ENCODE assay signal across 11 cellular contexts in the genomic region with DNA sequence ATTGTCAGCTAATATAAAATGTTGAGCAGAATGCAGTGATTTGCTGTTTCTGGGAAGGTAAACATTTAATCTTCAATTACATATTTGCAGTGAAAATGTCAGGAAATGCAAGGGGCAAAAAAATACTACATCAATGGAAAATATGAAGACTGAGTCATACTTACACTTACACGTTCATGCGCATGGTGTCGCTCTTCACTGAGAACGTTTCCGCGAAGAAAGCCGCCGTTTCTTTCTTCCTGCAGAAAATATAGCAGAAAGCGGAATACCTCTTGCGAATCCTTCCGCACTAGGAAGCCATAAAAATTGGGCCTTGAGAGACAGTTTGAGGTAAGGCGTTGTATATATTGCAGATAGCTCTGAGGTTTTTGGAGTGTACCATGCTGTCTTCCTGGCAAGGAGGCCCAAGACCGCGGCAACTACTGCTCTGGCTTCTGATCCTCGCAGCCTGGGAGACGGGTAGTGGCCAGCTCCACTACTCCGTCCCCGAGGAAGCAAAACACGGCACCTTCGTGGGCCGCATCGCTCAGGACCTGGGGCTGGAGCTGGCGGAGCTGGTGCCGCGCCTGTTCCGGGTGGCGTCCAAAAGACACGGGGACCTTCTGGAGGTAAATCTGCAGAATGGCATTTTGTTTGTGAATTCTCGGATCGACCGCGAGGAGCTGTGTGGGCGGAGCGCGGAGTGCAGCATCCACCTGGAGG. TPM values are rescaled to one million over a fixed set of nuclear protein-coding genes. Genes with fewer than 3 reads are reported as not detected.
A peak's percentile ranks its signal among the peaks of the same experiment; 100 is the strongest.
DNase-seq lines count a peak whose midpoint lies in the region; ATAC-seq and TF ChIP-seq lines count a peak whose summit lies in the region.
"Had no signal": no experiment of that assay in that cellular context is flagged by ENCODE, and none has a peak within 500 bp of the region (broad histone marks: within the 10 kb centered on the region; RNA-seq: fewer than 3 reads in every experiment).

A gene with protein sequence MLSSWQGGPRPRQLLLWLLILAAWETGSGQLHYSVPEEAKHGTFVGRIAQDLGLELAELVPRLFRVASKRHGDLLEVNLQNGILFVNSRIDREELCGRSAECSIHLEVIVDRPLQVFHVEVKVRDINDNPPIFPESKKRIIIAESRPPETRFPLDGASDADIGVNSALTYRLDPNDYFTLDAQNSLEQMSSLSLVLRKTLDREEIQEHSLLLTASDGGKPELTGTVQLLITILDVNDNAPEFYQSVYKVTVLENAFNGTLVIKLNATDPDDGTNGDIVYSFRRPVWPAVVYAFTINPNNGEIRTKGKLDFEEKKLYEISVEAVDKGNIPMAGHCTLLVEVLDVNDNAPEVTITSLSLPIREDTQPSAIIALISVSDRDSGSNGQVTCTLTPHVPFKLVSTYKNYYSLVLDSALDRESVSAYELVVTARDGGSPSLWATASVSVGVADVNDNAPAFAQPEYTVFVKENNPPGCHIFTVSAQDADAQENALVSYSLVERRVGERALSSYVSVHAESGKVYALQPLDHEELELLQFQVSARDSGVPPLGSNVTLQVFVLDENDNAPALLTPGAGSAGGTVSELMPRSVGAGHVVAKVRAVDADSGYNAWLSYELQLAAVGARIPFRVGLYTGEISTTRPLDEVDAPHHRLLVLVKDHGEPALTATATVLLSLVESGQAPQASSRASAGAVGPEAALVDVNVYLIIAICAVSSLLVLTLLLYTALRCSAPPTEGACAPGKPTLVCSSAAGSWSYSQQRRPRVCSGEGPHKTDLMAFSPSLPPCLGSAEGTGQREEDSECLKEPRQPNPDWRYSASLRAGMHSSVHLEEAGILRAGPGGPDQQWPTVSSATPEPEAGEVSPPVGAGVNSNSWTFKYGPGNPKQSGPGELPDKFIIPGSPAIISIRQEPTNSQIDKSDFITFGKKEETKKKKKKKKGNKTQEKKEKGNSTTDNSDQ (plus strand): TSS at position 236 of the 702 bp plus-strand sequence. CDS start 145 bp downstream, at position 381.

- no peak within 1 kb of the TSS for H3K4me3 Mint-ChIP-seq in MCF 10A (ENCODE audit: unreplicated experiment)

- ATAC-seq in gastrocnemius medialis (no peak), HG02571 (IDR thresholded peaks at IDR 0.05; ENCODE audit: unreplicated experiment) (no peak)

- H3K36me3 ChIP-seq in breast epithelium, result no peaks in the 10 kb centered on the region
- H3K36me3 ChIP-seq in ectodermal cell (ENCODE audit: control insufficient read depth, insufficient read depth, low read length), result peaks cover 9% of the 10 kb centered on the region
- no peaks in the 10 kb centered on the region for H3K36me3 ChIP-seq in gastrocnemius medialis

- peaks cover 17% of the 10 kb centered on the region for H3K9me3 Mint-ChIP-seq in MCF 10A (ENCODE audit: unreplicated experiment)

- no peaks in the 10 kb centered on the region for H3K4me1 Mint-ChIP-seq in MCF 10A (ENCODE audit: insufficient read depth, unreplicated experiment)

- H3K27me3 ChIP-seq in breast epithelium (no peaks in the 10 kb centered on the region), ectodermal cell (ENCODE audit: control insufficient read depth, insufficient read depth, low read length, poor library complexity, severe bottlenecking) (no peaks in the 10 kb centered on the region), gastrocnemius medialis (peaks cover 12 to 17% (median 14%) of the 10 kb centered on the region in 3 donors)

- 67 to 72% methylated on average over 28 to 29 of the region's 35 CpGs for WGBS in ectodermal cell, 2 experiments

- POLR2A ChIA-PET in MCF 10A (lab: Yijun Ruan, JAX), result interaction anchor here (2.2 kb wide), 1 partner anchor 11 kb away, joined by 12 read pairs; no protein-coding TSS in a partner anchor

- peaks cover 31 to 56% of the 10 kb centered on the region in 2 donors for H3K9me3 ChIP-seq in breast epithelium
- H3K9me3 ChIP-seq in ectodermal cell (ENCODE audit: control insufficient read depth, low read length), result no peaks in the 10 kb centered on the region
- peaks cover 0 to 5% (median 0%) of the 10 kb centered on the region in 3 donors for H3K9me3 ChIP-seq in gastrocnemius medialis

- DNase-seq in breast epithelium (ENCODE audit: low spot score in 2 of 2) (no peak), MCF 10A (ENCODE audit: unreplicated experiment) (no peak), medulla oblongata (ENCODE audit: extremely low spot score) (peak; percentile 36), gastrocnemius medialis (no peak), RPMI8226 (no peak), activated gamma-delta T cell treated with Interleukin-2 at 50 U/mL for 16 hours (no peak)
- DNase-seq: activated CD4-positive, CD25-positive, alpha-beta regulatory T cell; activated naive CD4-positive, alpha-beta T cell treated with anti-CD3 and anti-CD28 coated beads, Interleukin-2, amount 50 U/mL, for 16 hours had no signal

- H3K4me1 ChIP-seq in breast epithelium (no peaks in the 10 kb centered on the region), ectodermal cell (ENCODE audit: control insufficient read depth, insufficient read depth, low read length) (no peaks in the 10 kb centered on the region), gastrocnemius medialis (no peaks in the 10 kb centered on the region)

- no peaks in the 10 kb centered on the region for H3K27me3 Mint-ChIP-seq in MCF 10A (ENCODE audit: insufficient read depth, unreplicated experiment)

- in situ Hi-C loops in gastrocnemius medialis (cut with MboI; ENCODE audit: low sequenced_read_pairs in 4 of 4), result no loop called here

- peaks cover 6% of the 10 kb centered on the region for H3K36me3 Mint-ChIP-seq in MCF 10A (ENCODE audit: insufficient read depth, unreplicated experiment)

- TF ChIP-seq POLR2A in breast epithelium (IDR thresholded peaks at IDR 0.05), result no peak
- TF ChIP-seq POLR2A in gastrocnemius medialis (IDR thresholded peaks at IDR 0.05), result no peak

- H3K27ac ChIP-seq in breast epithelium (no peak within 1 kb of the TSS), ectodermal cell (ENCODE audit: insufficient read depth, low read depth, low read length, poor library complexity, severe bottlenecking) (no peak within 1 kb of the TSS), gastrocnemius medialis (no peak within 1 kb of the TSS)

- H3K27ac Mint-ChIP-seq in MCF 10A (ENCODE audit: low read depth, unreplicated experiment), result no peak within 1 kb of the TSS

- BruUV-seq in MCF 10A (replicated peaks; lab: Mats Ljungman, UMichigan), result no TSS peak

- TF ChIP-seq CTCF in breast epithelium (IDR thresholded peaks at IDR 0.05) (no peak), MCF 10A (IDR thresholded peaks at IDR 0.05; ENCODE audit: unreplicated experiment) (no peak), gastrocnemius medialis (IDR thresholded peaks at IDR 0.05 in 4 of 5, conservative IDR thresholded peaks at IDR 0.05 in 1 of 5) (no peak)

- H3K4me3 ChIP-seq in breast epithelium (peak within 1 kb of the TSS in 2 of 3 donors; percentile 32 to 50), ectodermal cell (ENCODE audit: insufficient read depth, low read depth, low read length) (peak within 1 kb of the TSS; percentile 34), gastrocnemius medialis (peak within 1 kb of the TSS in 1 of 4 donors; percentile 6)

- CTCF ChIA-PET in MCF 10A (lab: Yijun Ruan, JAX), result interaction anchor here (0.8 to 1.6 kb wide), 3 partner anchors 45 to 152 kb away, joined by 3 to 4 read pairs (median 3); no protein-coding TSS in a partner anchor

- intact Hi-C loops in breast epithelium (cut with DNase I; ENCODE audit: low total_unique reads), result no loop called here
- intact Hi-C loops in MCF 10A (cut with micrococcal nuclease), result no loop called here
- intact Hi-C loops in gastrocnemius medialis (cut with DNase I; ENCODE audit: low total_unique reads), result no loop called here

RNA-seq across cellular contexts. Expression of the gene that starts here (rescaled TPM):
- total RNA-seq in breast epithelium (1 to 10 TPM; 1.3 to 3.5 (median 1.6) TPM), MCF 10A (2022) (0.33 and 0.74 TPM in 2 replicates), gastrocnemius medialis (not detected)
- polyA plus RNA-seq in ectodermal cell (2013, experiment 1 of 4), result 1.5 TPM
- polyA plus RNA-seq in ectodermal cell (2013, experiment 2 of 4), result 1.0 TPM
- 0.64 TPM for polyA plus RNA-seq in ectodermal cell (2013, experiment 3 of 4)
- polyA plus RNA-seq in ectodermal cell (2013, experiment 4 of 4), result 1.0 TPM
- polyA plus RNA-seq: esophagus had no signal
